ENCODE assay signal across 16 cellular contexts in genomic region chr3:4742359-4742758, GRCh38.
A peak's percentile ranks its signal among the peaks of the same experiment; 100 is the strongest.
DNase-seq lines count a peak whose midpoint lies in the region; ATAC-seq and TF ChIP-seq lines count a peak whose summit lies in the region.
"Had no signal": no experiment of that assay in that cellular context is flagged by ENCODE, and none has a peak within 500 bp of the region (broad histone marks: within the 10 kb centered on the region; RNA-seq: fewer than 3 reads in every experiment).

No MANE protein-coding gene starts in this region.

- H4K20me1 ChIP-seq in smooth muscle cell (ENCODE audit: low read depth): no peaks in the 10 kb centered on the region

- no peaks in the 10 kb centered on the region for H3K36me3 ChIP-seq in HEK293 (ENCODE audit: control insufficient read depth in 2 of 2, insufficient read depth in 1 of 2, low read length in 2 of 2)
- no peaks in the 10 kb centered on the region for H3K36me3 ChIP-seq in smooth muscle cell (ENCODE audit: low read depth)

- H3K4me3 ChIP-seq in HEK293 (ENCODE audit: low read depth, low read length) (no peak overlapping the region), smooth muscle cell (no peak overlapping the region)
- H3K4me3 ChIP-seq: GM23338, mucosa of descending colon had no signal

- H3F3A ChIP-seq in smooth muscle cell (ENCODE audit: low read depth): peaks cover 45% of the 10 kb centered on the region

- no peaks in the 10 kb centered on the region for H3K9me3 ChIP-seq in HEK293 (ENCODE audit: control insufficient read depth, insufficient read depth, low read depth, low read length)
- H3K9me3 ChIP-seq in smooth muscle cell (replicated peaks; ENCODE audit: low read depth): no peaks in the 10 kb centered on the region
- H3K9me3 ChIP-seq: mucosa of descending colon had no signal

- POLR2A ChIA-PET in HEK293 (lab: Yijun Ruan, JAX): interaction anchor here (1.4 kb wide), 1 partner anchor 238 kb away, joined by 5 read pairs; no protein-coding TSS in a partner anchor

- no peak overlapping the region for H2AFZ ChIP-seq in smooth muscle cell (ENCODE audit: low read depth)
- H2AFZ ChIP-seq: GM23338 had no signal

- H3K27ac ChIP-seq in HEK293 (ENCODE audit: extremely low read depth, low read depth, low read length): peak overlapping the region; percentile 70; the same call in 1 of the 2 replicates
- peak overlapping the region; percentile 56 for H3K27ac ChIP-seq in adipose tissue (ENCODE audit: low read depth, low read length)
- H3K27ac ChIP-seq in layer of hippocampus (ENCODE audit: low read depth, low read length): peak overlapping the region; percentile 63
- peak overlapping the region; percentile 97 for H3K27ac ChIP-seq in smooth muscle cell (ENCODE audit: low read depth)

- H3K4me2 ChIP-seq in smooth muscle cell: peak overlapping the region; percentile 3
- H3K4me2 ChIP-seq: GM23338 had no signal

- ATAC-seq in GM21737 (IDR thresholded peaks at IDR 0.05; ENCODE audit: unreplicated experiment): no peak
- ATAC-seq: GM23338 had no signal

- H3K27me3 ChIP-seq in layer of hippocampus (ENCODE audit: control insufficient read depth, insufficient read depth, low read length) (no peaks in the 10 kb centered on the region), smooth muscle cell (ENCODE audit: low read depth) (no peaks in the 10 kb centered on the region)

- DNase-seq in smooth muscle cell (lab: John Stamatoyannopoulos, UW; ENCODE audit: unreplicated experiment): no peak
- DNase-seq in NCI-H187 (lab: John Stamatoyannopoulos, UW): no peak
- no peak for DNase-seq in activated CD8-positive, alpha-beta memory T cell treated with anti-CD3 and anti-CD28 coated beads for 24 hours
- no peak for DNase-seq in SIG-M5 (lab: John Stamatoyannopoulos, UW)
- DNase-seq: activated naive CD4-positive, alpha-beta T cell; CD4-positive, alpha-beta memory T cell; hippocampal formation; NCI-H1694; NCI-H82; stimulated activated CD4-positive, alpha-beta T cell treated with anti-CD3 and anti-CD28 coated beads, Interleukin-15, amount 100 ng/mL, for 24 hours had no signal

- peak overlapping the region; percentile 49 for H3K9ac ChIP-seq in smooth muscle cell (ENCODE audit: low read depth)

- no peaks in the 10 kb centered on the region for H3K79me2 ChIP-seq in smooth muscle cell (ENCODE audit: low read depth)

- TF ChIP-seq CTCF in HEK293 (tag by site-specific recombination; IDR thresholded peaks at IDR 0.05) (no peak), smooth muscle cell (IDR thresholded peaks at IDR 0.05; ENCODE audit: borderline replicate concordance, insufficient read depth, poor library complexity, severe bottlenecking) (no peak)

- WGBS in adipose tissue, 3 donors: 75 to 93% (median 89%) methylated on average over 5 of the region's 5 CpGs
- over 99% methylated on average over 5 of the region's 5 CpGs for WGBS in smooth muscle cell (ENCODE audit: low lambda C conversion rate)

- H3K4me1 ChIP-seq in HEK293 (ENCODE audit: control insufficient read depth, insufficient read depth, low read length) (peaks cover 20% of the 10 kb centered on the region), smooth muscle cell (ENCODE audit: low read depth) (peaks cover 7% of the 10 kb centered on the region)

- CTCF ChIA-PET in HEK293 (lab: Yijun Ruan, JAX): interaction anchor here (0.7 kb wide), 1 partner anchor 21 kb away, joined by 3 read pairs; no protein-coding TSS in a partner anchor

TF ChIP-seq in HEK293, 187 proteins besides CTCF, POLR2A, EP300 and RAD21:
- TF ChIP-seq ZNF26 (tag by site-specific recombination; IDR thresholded peaks at IDR 0.05) (no peak), ZNF544 (tag by site-specific recombination; IDR thresholded peaks at IDR 0.05) (no peak), MZF1 (tag by site-specific recombination; IDR thresholded peaks at IDR 0.05; ENCODE audit: borderline replicate concordance) (no peak), KLF16 (tag by site-specific recombination; IDR thresholded peaks at IDR 0.05) (no peak), ELK4 (IDR thresholded peaks at IDR 0.05; ENCODE audit: borderline replicate concordance, low read depth, low read length) (no peak), ZNF791 (tag by site-specific recombination; IDR thresholded peaks at IDR 0.05) (no peak)
